8 cellular contexts compared by ENCODE assay signal in genomic region chr9:37037744-37038640, GRCh38. TPM values are rescaled to one million over a fixed set of nuclear protein-coding genes. Genes with fewer than 3 reads are reported as not detected.
DNase-seq lines count a peak whose midpoint lies in the region; ATAC-seq and TF ChIP-seq lines count a peak whose summit lies in the region.

No MANE protein-coding gene starts in this region.

- no peak overlapping the region for H2BK15ac ChIP-seq in mesenchymal stem cell (ENCODE audit: low read depth, poor library complexity, severe bottlenecking)

- no peaks in the 10 kb centered on the region for H3K79me1 ChIP-seq in mesenchymal stem cell (replicated peaks; ENCODE audit: low read length, poor library complexity, severe bottlenecking)

- TF ChIP-seq CTCF in cardiac muscle cell (IDR thresholded peaks at IDR 0.05; ENCODE audit: low read depth, low read length) (no peak), upper lobe of right lung (IDR thresholded peaks at IDR 0.05) (no peak)

- H4K91ac ChIP-seq in mesenchymal stem cell (ENCODE audit: low read length): no peak overlapping the region

- 9% methylated on average over 51 of the region's 58 CpGs for WGBS in mesenchymal stem cell

- no peak overlapping the region for H2BK12ac ChIP-seq in mesenchymal stem cell (ENCODE audit: low read length in 2 of 2)

- DNase-seq in cardiac muscle cell (ENCODE audit: low read depth in 1 of 2, low spot score in 1 of 2) (peak in 1 of 2 donors; percentile 30), cardiac septum (ENCODE audit: low spot score) (no peak), mesenchymal stem cell (no peak), upper lobe of right lung (no peak), NK-92 (lab: John Stamatoyannopoulos, UW; ENCODE audit: unreplicated experiment) (no peak), NCI-H446 (lab: John Stamatoyannopoulos, UW) (no peak)
- DNase-seq in activated naive CD4-positive, alpha-beta T cell treated with anti-CD3 and anti-CD28 coated beads, Interleukin-2, amount 50 U/mL, for 16 hours: peak; percentile 24
- DNase-seq in effector CD8-positive, alpha-beta T cell (lab: John Stamatoyannopoulos, UW): no peak

- intact Hi-C loops in cardiac septum (cut with DNase I) (loop anchor here (5.0 kb wide), 1 partner anchor 44 kb away; no protein-coding TSS in a partner anchor), upper lobe of right lung (cut with DNase I) (no loop called here)

- no peak overlapping the region for H3K18ac ChIP-seq in mesenchymal stem cell (ENCODE audit: low read depth in 1 of 2, low read length in 2 of 2)

- H3K9ac ChIP-seq in mesenchymal stem cell (ENCODE audit: low read length): no peak overlapping the region

- ATAC-seq in upper lobe of right lung: peak; percentile 25

- H3K4me2 ChIP-seq in mesenchymal stem cell (ENCODE audit: low read length, poor library complexity, severe bottlenecking): peak overlapping the region; percentile 89

- H2AFZ ChIP-seq in mesenchymal stem cell (ENCODE audit: low read depth, low read length): no peak overlapping the region

- H2BK5ac ChIP-seq in mesenchymal stem cell (ENCODE audit: low read depth, low read length, poor library complexity, severe bottlenecking): no peak overlapping the region

- H3K23ac ChIP-seq in mesenchymal stem cell (ENCODE audit: low read length in 2 of 2): peak overlapping the region in 1 of 2 experiments; percentile 85

- H3K27me3 ChIP-seq in cardiac muscle cell (peaks cover 100% of the 10 kb centered on the region), mesenchymal stem cell (ENCODE audit: control insufficient read depth in 1 of 2, insufficient read depth in 1 of 2, low read length in 2 of 2) (peaks cover 91 to 99% of the 10 kb centered on the region in 2 experiments), upper lobe of right lung (peaks cover 97% of the 10 kb centered on the region)

- H3K36me3 ChIP-seq in cardiac muscle cell (no peaks in the 10 kb centered on the region), mesenchymal stem cell (ENCODE audit: control insufficient read depth in 1 of 2, insufficient read depth in 2 of 2, low read depth in 1 of 2, low read length in 2 of 2) (no peaks in the 10 kb centered on the region), upper lobe of right lung (no peaks in the 10 kb centered on the region)

- H3K4me3 ChIP-seq in cardiac muscle cell: peak overlapping the region; percentile 28
- H3K4me3 ChIP-seq in mesenchymal stem cell (ENCODE audit: insufficient read depth in 1 of 2, low read depth in 1 of 2, low read length in 2 of 2): peak overlapping the region; percentile 8 to 81
- peak overlapping the region; percentile 56 for H3K4me3 ChIP-seq in upper lobe of right lung

- H3K9me3 ChIP-seq in cardiac muscle cell (ENCODE audit: low read depth) (no peaks in the 10 kb centered on the region), mesenchymal stem cell (ENCODE audit: control insufficient read depth, low read length) (no peaks in the 10 kb centered on the region), upper lobe of right lung (no peaks in the 10 kb centered on the region)

- H3K4ac ChIP-seq in mesenchymal stem cell (ENCODE audit: low read depth in 1 of 2, low read length in 2 of 2): no peak overlapping the region

- H3K27ac ChIP-seq in cardiac muscle cell (no peak overlapping the region), mesenchymal stem cell (ENCODE audit: low read length, poor library complexity, severe bottlenecking) (no peak overlapping the region), upper lobe of right lung (no peak overlapping the region)

- H2AK5ac ChIP-seq in mesenchymal stem cell (ENCODE audit: low read length, severe bottlenecking): no peak overlapping the region

- H4K8ac ChIP-seq in mesenchymal stem cell (ENCODE audit: low read length): no peak overlapping the region

- H2BK120ac ChIP-seq in mesenchymal stem cell (ENCODE audit: low read depth, low read length): no peak overlapping the region

- peaks cover 13% of the 10 kb centered on the region for H3K4me1 ChIP-seq in cardiac muscle cell (ENCODE audit: low read depth)
- H3K4me1 ChIP-seq in mesenchymal stem cell (ENCODE audit: control insufficient read depth, insufficient read depth, low read depth, low read length): peaks cover 33% of the 10 kb centered on the region
- peaks cover 29% of the 10 kb centered on the region for H3K4me1 ChIP-seq in upper lobe of right lung

- no peak overlapping the region for H3K14ac ChIP-seq in mesenchymal stem cell (ENCODE audit: low read length in 2 of 2)

RNA-seq across cellular contexts. Expression of gene PAX5, which starts 3.9 kb away (rescaled TPM):
- total RNA-seq in cardiac muscle cell: 0.88 TPM in 1 of 2 replicates, not detected in the other
- polyA plus RNA-seq in cardiac muscle cell: 0.14 TPM in 1 of 2 replicates, not detected in the other
- total RNA-seq in cardiac septum: not detected
- not detected for polyA plus RNA-seq in mesenchymal stem cell (2013, experiment 1 of 2)
- polyA plus RNA-seq in mesenchymal stem cell (2013, experiment 2 of 2): not detected
- 0.23 TPM for total RNA-seq in upper lobe of right lung
